In genomic region chr14:93317836-93318807, GRCh38 we compare ENCODE assay signal across 9 cellular contexts. TPM values are rescaled to one million over a fixed set of nuclear protein-coding genes. Genes with fewer than 3 reads are reported as not detected.
DNase-seq lines count a peak whose midpoint lies in the region; ATAC-seq lines count a peak whose summit lies in the region.
"Had no signal": no experiment of that assay in that cellular context is flagged by ENCODE, and none has a peak within 500 bp of the region (broad histone marks: within the 10 kb centered on the region; RNA-seq: fewer than 3 reads in every experiment).

No MANE protein-coding gene starts in this region.

- no peaks in the 10 kb centered on the region for H3K9me3 Mint-ChIP-seq in natural killer cell treated with Interleukin-12 subunit alpha and Interleukin-12 subunit beta and Interleukin-15 and Interleukin-18, amount 100 ng/mL, for 72 hours

- ATAC-seq in natural killer cell treated with Interleukin-12 subunit alpha and Interleukin-12 subunit beta and Interleukin-15 and Interleukin-18, amount 100 ng/mL, for 72 hours: no peak
- ATAC-seq in GM21723 (IDR thresholded peaks at IDR 0.05; ENCODE audit: unreplicated experiment) (no peak), HG02852 (IDR thresholded peaks at IDR 0.05; ENCODE audit: unreplicated experiment) (no peak)

- H3K4me1 Mint-ChIP-seq in natural killer cell treated with Interleukin-12 subunit alpha and Interleukin-12 subunit beta and Interleukin-15 and Interleukin-18, amount 100 ng/mL, for 72 hours (ENCODE audit: low read depth in 2 of 2): peaks cover 31 to 38% of the 10 kb centered on the region in 2 donors

- no peak overlapping the region for H3K4me3 Mint-ChIP-seq in natural killer cell treated with Interleukin-12 subunit alpha and Interleukin-12 subunit beta and Interleukin-15 and Interleukin-18, amount 100 ng/mL, for 72 hours

- peak; percentile 51 for DNase-seq in EH (ENCODE audit: low read depth)
- peak; percentile 76 for DNase-seq in OCI-M1 (lab: John Stamatoyannopoulos, UW)
- no peak for DNase-seq in epithelial cell of prostate (ENCODE audit: low read depth, low spot score)
- DNase-seq in natural killer cell treated with Interleukin-12 subunit alpha and Interleukin-12 subunit beta and Interleukin-15 and Interleukin-18, amount 100 ng/mL, for 72 hours (ENCODE audit: low spot score): no peak
- DNase-seq in iPS-NIHi7 (ENCODE audit: extremely low spot score): no peak
- no peak for DNase-seq in DMS153 treated with DMSO at 0.1 percent for 48 hours (lab: John Stamatoyannopoulos, UW; ENCODE audit: unreplicated experiment)
- DNase-seq: KG1 had no signal

- H3K27me3 Mint-ChIP-seq in natural killer cell treated with Interleukin-12 subunit alpha and Interleukin-12 subunit beta and Interleukin-15 and Interleukin-18, amount 100 ng/mL, for 72 hours: no peaks in the 10 kb centered on the region

- peak overlapping the region; percentile 13 to 40 for H3K27ac Mint-ChIP-seq in natural killer cell treated with Interleukin-12 subunit alpha and Interleukin-12 subunit beta and Interleukin-15 and Interleukin-18, amount 100 ng/mL, for 72 hours

- peak overlapping the region; percentile 74 for H3K27ac ChIP-seq in epithelial cell of prostate

- no peaks in the 10 kb centered on the region for H3K36me3 Mint-ChIP-seq in natural killer cell treated with Interleukin-12 subunit alpha and Interleukin-12 subunit beta and Interleukin-15 and Interleukin-18, amount 100 ng/mL, for 72 hours

RNA-seq across cellular contexts. Expression of gene BTBD7, which starts 14.7 kb away (rescaled TPM):
- total RNA-seq in natural killer cell treated with Interleukin-12 subunit alpha and Interleukin-12 subunit beta and Interleukin-15 and Interleukin-18, amount 100 ng/mL, for 72 hours: 10 to 100 TPM; 25.2 to 31.4 TPM

RNA-seq across cellular contexts. Expression of gene COX8C, which starts 28.9 kb away (rescaled TPM):
- not detected for total RNA-seq in natural killer cell treated with Interleukin-12 subunit alpha and Interleukin-12 subunit beta and Interleukin-15 and Interleukin-18, amount 100 ng/mL, for 72 hours

Comparison
In these comparisons a context has a peak if more than half of its experiments do, and no peak if none do; other contexts are left out.
1. DNase-seq: peak in EH (single experiment) and OCI-M1 (single experiment); none in epithelial cell of prostate (single experiment), natural killer cell treated with Interleukin-12 subunit alpha and Interleukin-12 subunit beta and Interleukin-15 and Interleukin-18, amount 100 ng/mL, for 72 hours (single experiment), iPS-NIHi7 (single experiment) and DMS153 treated with DMSO at 0.1 percent for 48 hours (single experiment).